In genomic region chr17:17010545-17011034, GRCh38 we compare ENCODE assay signal across 5 cellular contexts. TPM values are rescaled to one million over a fixed set of nuclear protein-coding genes. Genes with fewer than 3 reads are reported as not detected.
"Had no signal": no experiment of that assay in that cellular context is flagged by ENCODE, and none has a peak within 500 bp of the region (broad histone marks: within the 10 kb centered on the region; RNA-seq: fewer than 3 reads in every experiment).

No MANE protein-coding gene starts in this region.

RNA-seq across cellular contexts. Expression of gene TNFRSF13B, which starts 38.7 kb away (rescaled TPM):
- total RNA-seq: activated naive CD4-positive, alpha-beta T cell treated with anti-CD3 and anti-CD28 coated beads, Interleukin-2, amount 50 U/mL, for 72 hours; esophagus squamous epithelium; kidney epithelial cell; neural crest cell; T-helper 2 cell treated with Interferon-gamma antibody and Interleukin-4, amounts not matched to agents 100 ng/mL and 5 ng/mL, for 36 hours had no signal
